In the genomic region with DNA sequence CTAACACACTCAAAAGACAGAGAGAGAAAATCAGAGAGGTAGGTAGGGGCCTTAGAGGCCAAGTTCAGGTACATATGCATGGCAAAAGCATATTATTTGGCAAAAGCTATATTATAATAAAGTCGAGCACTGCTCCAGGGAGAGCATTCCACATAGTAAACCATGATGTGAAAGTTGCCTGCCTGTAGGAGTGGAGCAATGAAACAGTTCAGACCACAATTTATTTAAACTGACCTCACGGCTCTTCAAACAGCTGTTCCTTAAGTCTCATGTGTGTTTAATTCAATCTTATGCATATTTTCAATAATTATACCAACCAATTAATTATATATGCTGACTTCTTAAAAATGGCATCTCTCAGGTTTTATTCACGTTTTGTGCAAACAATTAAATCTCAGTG, we compare ENCODE assay signal across 20 cellular contexts. TPM values are rescaled to one million over a fixed set of nuclear protein-coding genes. Genes with fewer than 3 reads are reported as not detected.
DNase-seq lines count a peak whose midpoint lies in the region; ATAC-seq, FAIRE-seq and TF ChIP-seq lines count a peak whose summit lies in the region.
"Had no signal": no experiment of that assay in that cellular context is flagged by ENCODE, and none has a peak within 500 bp of the region (broad histone marks: within the 10 kb centered on the region; RNA-seq: fewer than 3 reads in every experiment).

No MANE protein-coding gene starts in this region.

- intact Hi-C loops in HepG2 (cut with micrococcal nuclease; ENCODE audit: unreplicated experiment), result loop anchor here (10.0 kb wide), 1 partner anchor 178 kb away; the partner anchor contains the start of gene WDR19
- intact Hi-C loops in right lobe of liver (cut with DNase I), result no loop called here

- no peak for TF ChIP-seq RAD21 in HepG2 (CRISPR knock-in tag; IDR thresholded peaks at IDR 0.05)

- H3K9ac ChIP-seq in HepG2 (ENCODE audit: insufficient read depth, low read depth, low read length) (0 out of 2 replicates have a peak overlapping the region, but pooled peaks have one; percentile 10), SU-DHL-6 (ENCODE audit: low read length) (peak overlapping the region; percentile 33)

- H2AFZ ChIP-seq in HepG2 (ENCODE audit: low read length), result no peak overlapping the region
- H2AFZ ChIP-seq in SU-DHL-6 (ENCODE audit: low read depth, low read length, severe bottlenecking), result no peak overlapping the region
- H2AFZ ChIP-seq: GM23338 had no signal

- H3K9me2 ChIP-seq in SU-DHL-6 (replicated peaks; ENCODE audit: insufficient read depth, low read length), result no peaks in the 10 kb centered on the region

- WGBS in HepG2 (ENCODE audit: low lambda C conversion rate), result 65% methylated on average over 3 of the region's 3 CpGs
- WGBS in right lobe of liver (ENCODE audit: insufficient coverage, low coverage, low lambda C conversion rate, missing lambda C conversion rate), result 45% methylated on average over 3 of the region's 3 CpGs

- ATAC-seq in HepG2 (no peak), right lobe of liver (no peak), HG03457 (IDR thresholded peaks at IDR 0.05; ENCODE audit: unreplicated experiment) (no peak)
- ATAC-seq: GM23338, psoas muscle had no signal

- H3K27me3 ChIP-seq in HepG2 (ENCODE audit: control insufficient read depth in 1 of 2, insufficient read depth in 2 of 2, low read length in 2 of 2) (no peaks in the 10 kb centered on the region; a peak in 1 of 5 replicates), right lobe of liver (no peaks in the 10 kb centered on the region), SU-DHL-6 (ENCODE audit: low read length) (no peaks in the 10 kb centered on the region)
- H3K27me3 ChIP-seq: adrenal gland, BE2C, stomach had no signal

- H3K79me2 ChIP-seq in HepG2 (ENCODE audit: insufficient read depth, low read length) (peaks cover 80% of the 10 kb centered on the region), SU-DHL-6 (ENCODE audit: insufficient read depth, low read length) (peaks cover 75% of the 10 kb centered on the region)

- H4K20me1 ChIP-seq in HepG2 (ENCODE audit: insufficient read depth, low read length), result no peaks in the 10 kb centered on the region; the same call in 1 of the 2 replicates
- no peaks in the 10 kb centered on the region; the same call in 1 of the 2 replicates for H4K20me1 ChIP-seq in SU-DHL-6 (ENCODE audit: low read depth, low read length)

- TF ChIP-seq POLR2A in HepG2 (IDR thresholded peaks at IDR 0.05; ENCODE audit: insufficient read depth in 1 of 2, low read depth in 2 of 2, low read length in 2 of 2), result no peak
- no peak for TF ChIP-seq POLR2A in right lobe of liver (IDR thresholded peaks at IDR 0.05)

- H3K9me3 ChIP-seq in HepG2 (ENCODE audit: low read length), result no peaks in the 10 kb centered on the region
- H3K9me3 ChIP-seq in right lobe of liver, result no peaks in the 10 kb centered on the region
- H3K9me3 ChIP-seq in SU-DHL-6 (ENCODE audit: insufficient read depth, low read length), result no peaks in the 10 kb centered on the region
- H3K9me3 ChIP-seq: adrenal gland, BE2C, left ventricle myocardium inferior, psoas muscle, stomach had no signal

- FAIRE-seq in HepG2 (lab: Jason Lieb, UNC), result no peak
- FAIRE-seq in RCC 7860 (lab: Jason Lieb, UNC), result no peak

- in situ Hi-C loops in HepG2 (cut with HindIII; ENCODE audit: extremely low pct_ligation_motif_present, low pct_unique_long_range_greater_than_20kb), result loop anchor here (10.0 kb wide), 1 partner anchor 52 kb away; no protein-coding TSS in a partner anchor

- DNase-seq in HepG2 (ENCODE audit: low spot score) (no peak), right lobe of liver (no peak), fibroblast of gingiva (ENCODE audit: low read depth) (peak; percentile 37), NK-92 (lab: John Stamatoyannopoulos, UW; ENCODE audit: unreplicated experiment) (no peak), RCC 7860 (ENCODE audit: low spot score) (no peak), ureter (ENCODE audit: low spot score) (no peak)
- DNase-seq: adrenal gland; BE2C; central memory CD4-positive, alpha-beta T cell; DMS79; foreskin melanocyte; left ventricle myocardium inferior; NCI-H446 treated with DMSO at 0.1 percent for 48 hours; OCI-M1; psoas muscle; stomach had no signal

- H3K36me3 ChIP-seq in HepG2 (replicated peaks in 1 of 2; ENCODE audit: control insufficient read depth in 1 of 2, insufficient read depth in 2 of 2, low read length in 2 of 2) (no peaks in the 10 kb centered on the region; a peak in 2 of 5 replicates), right lobe of liver (no peaks in the 10 kb centered on the region), SU-DHL-6 (ENCODE audit: low read length) (no peaks in the 10 kb centered on the region)
- H3K36me3 ChIP-seq: adrenal gland, BE2C, stomach had no signal

- H3K27ac ChIP-seq in HepG2 (ENCODE audit: extremely low read length, insufficient read depth, low read length), result peak overlapping the region; percentile 22
- no peak overlapping the region for H3K27ac ChIP-seq in right lobe of liver
- peak overlapping the region; percentile 85 for H3K27ac ChIP-seq in SU-DHL-6 (ENCODE audit: low read depth, low read length)
- H3K27ac ChIP-seq: adrenal gland, left ventricle myocardium inferior, psoas muscle had no signal

- BruUV-seq in HepG2 (replicated peaks; lab: Mats Ljungman, UMichigan), result no TSS peak

- POLR2A ChIA-PET in HepG2 (lab: Yijun Ruan, JAX), result interaction anchor here (0.9 kb wide), 1 partner anchor 318 kb away, joined by 3 read pairs; no protein-coding TSS in a partner anchor

- TF ChIP-seq EP300 in HepG2 (IDR thresholded peaks at IDR 0.05; ENCODE audit: low read depth in 2 of 2, low read length in 2 of 2), result no peak
- TF ChIP-seq EP300 in HepG2 (CRISPR knock-in tag; IDR thresholded peaks at IDR 0.05; ENCODE audit: borderline replicate concordance), result no peak

- no peak for TF ChIP-seq CTCF in HepG2 (CRISPR knock-in tag; IDR thresholded peaks at IDR 0.05)
- TF ChIP-seq CTCF in right lobe of liver (IDR thresholded peaks at IDR 0.05), result no peak
- TF ChIP-seq CTCF in SU-DHL-6 (IDR thresholded peaks at IDR 0.05; ENCODE audit: insufficient read depth, low read length, poor library complexity, severe bottlenecking), result no peak

- H3K4me2 ChIP-seq in HepG2 (ENCODE audit: low read depth, low read length), result peak overlapping the region; percentile 29
- peak overlapping the region; percentile 93 for H3K4me2 ChIP-seq in SU-DHL-6 (ENCODE audit: low read depth, low read length, poor library complexity, severe bottlenecking)
- H3K4me2 ChIP-seq: GM23338 had no signal

- CTCF ChIA-PET in HepG2 (lab: Yijun Ruan, JAX; ENCODE audit: low intra/inter-chr PET ratio, low total read pairs), result no interaction called here

- H3F3A ChIP-seq in SU-DHL-6 (ENCODE audit: insufficient read depth), result peaks cover 71% of the 10 kb centered on the region

- peaks cover 55% of the 10 kb centered on the region for H3K4me1 ChIP-seq in HepG2 (ENCODE audit: insufficient read depth, low read length)
- peaks cover 0 to 16% (median 3%) of the 10 kb centered on the region in 4 donors for H3K4me1 ChIP-seq in right lobe of liver
- H3K4me1 ChIP-seq: BE2C had no signal

- H3K4me3 ChIP-seq in HepG2 (replicated peaks in 1 of 3; ENCODE audit: insufficient read depth in 1 of 3, low read depth in 2 of 3, low read length in 3 of 3), result 0 out of 6 replicates have a peak overlapping the region, but pooled peaks of 1 of the 3 experiments have one; percentile 4
- H3K4me3 ChIP-seq in right lobe of liver, result no peak overlapping the region
- peak overlapping the region; percentile 19 for H3K4me3 ChIP-seq in SU-DHL-6 (ENCODE audit: insufficient read depth, low read length, poor library complexity, severe bottlenecking)
- H3K4me3 ChIP-seq: adrenal gland, GM23338, left ventricle myocardium inferior, psoas muscle, stomach had no signal

RNA-seq across cellular contexts. Expression of gene RFC1, which starts 3.3 kb away (rescaled TPM):
- total RNA-seq in HepG2 (2016; rRNA removed; fragmentation: Illumina TruSeq; extraction: Trizol) (78.8 and 118 TPM in 2 replicates), right lobe of liver (10 to 100 TPM; 17.5 to 29.7 (median 24.6) TPM), ureter (59.4 TPM)
- total RNA-seq in HepG2 (2016; cell fraction: cytosol; rRNA removed; fragmentation: Illumina TruSeq; extraction: Trizol; ENCODE audit: low read depth), result 21.8 and 22.9 TPM in 2 replicates
- 76.0 and 117 TPM in 2 replicates for total RNA-seq in HepG2 (2016; cell fraction: insoluble cytoplasmic fraction; rRNA removed; fragmentation: Illumina TruSeq; extraction: Trizol)
- 29.8 and 32.6 TPM in 2 replicates for total RNA-seq in HepG2 (2016; cell fraction: membrane; rRNA removed; fragmentation: Illumina TruSeq; extraction: Trizol)
- total RNA-seq in HepG2 (2016; cell fraction: nucleus; rRNA removed; fragmentation: Illumina TruSeq; extraction: Trizol), result 76.8 and 78.9 TPM in 2 replicates
- polyA plus RNA-seq in HepG2 (2011; rRNA removed), result 8.5 and 15.9 TPM in 2 replicates
- polyA plus RNA-seq in HepG2 (2011; cell fraction: cytosol; rRNA removed), result 14.7 and 19.0 TPM in 2 replicates
- polyA plus RNA-seq in HepG2 (2011; cell fraction: nucleus; rRNA removed), result 15.3 and 15.9 TPM in 2 replicates
- 36.0 and 49.9 TPM in 2 replicates for polyA plus RNA-seq in HepG2 (2012)
- polyA plus RNA-seq in HepG2 (2016; cell fraction: cytosol; fragmentation: Illumina TruSeq; extraction: Trizol; ENCODE audit: low read depth), result 2.5 and 2.6 TPM in 2 replicates
- 97.4 and 97.7 TPM in 2 replicates for polyA plus RNA-seq in HepG2 (2016; cell fraction: insoluble cytoplasmic fraction; fragmentation: Illumina TruSeq; extraction: Trizol; ENCODE audit: low read depth)
- 7.6 and 11.5 TPM in 2 replicates for polyA plus RNA-seq in HepG2 (2016; cell fraction: membrane; fragmentation: Illumina TruSeq; extraction: Trizol; ENCODE audit: low read depth)
- polyA plus RNA-seq in HepG2 (2016; cell fraction: nucleus; fragmentation: Illumina TruSeq; extraction: Trizol; ENCODE audit: insufficient read depth, low read depth), result 67.8 and 70.4 TPM in 2 replicates
- polyA minus RNA-seq in HepG2 (2011; rRNA and poly(A)+ RNA removed; ENCODE audit: low replicate concordance), result 29.7 and 32.1 TPM in 2 replicates
- polyA minus RNA-seq in HepG2 (2011; cell fraction: cytosol; rRNA and poly(A)+ RNA removed), result 50.7 and 53.5 TPM in 2 replicates
- polyA minus RNA-seq in HepG2 (2011; cell fraction: nucleus; rRNA and poly(A)+ RNA removed), result 59.6 and 61.7 TPM in 2 replicates

RNA-seq across cellular contexts. Expression of gene KLB, which starts 43.9 kb away (rescaled TPM):
- total RNA-seq in HepG2 (2016; rRNA removed; fragmentation: Illumina TruSeq; extraction: Trizol) (41.9 and 82.0 TPM in 2 replicates), right lobe of liver (10 to 100 TPM; 12.3 to 54.5 (median 17.5) TPM), ureter (0.08 TPM)
- total RNA-seq in HepG2 (2016; cell fraction: cytosol; rRNA removed; fragmentation: Illumina TruSeq; extraction: Trizol; ENCODE audit: low read depth), result 4.8 and 6.1 TPM in 2 replicates
- total RNA-seq in HepG2 (2016; cell fraction: insoluble cytoplasmic fraction; rRNA removed; fragmentation: Illumina TruSeq; extraction: Trizol), result 38.0 and 82.0 TPM in 2 replicates
- total RNA-seq in HepG2 (2016; cell fraction: membrane; rRNA removed; fragmentation: Illumina TruSeq; extraction: Trizol), result 12.2 and 15.5 TPM in 2 replicates
- total RNA-seq in HepG2 (2016; cell fraction: nucleus; rRNA removed; fragmentation: Illumina TruSeq; extraction: Trizol), result 91.7 and 106 TPM in 2 replicates
- 22.6 and 25.3 TPM in 2 replicates for polyA plus RNA-seq in HepG2 (2011; rRNA removed)
- 14.6 and 18.2 TPM in 2 replicates for polyA plus RNA-seq in HepG2 (2011; cell fraction: cytosol; rRNA removed)
- 12.6 and 12.7 TPM in 2 replicates for polyA plus RNA-seq in HepG2 (2011; cell fraction: nucleus; rRNA removed)
- 28.3 and 43.2 TPM in 2 replicates for polyA plus RNA-seq in HepG2 (2012)
- polyA plus RNA-seq in HepG2 (2016; cell fraction: cytosol; fragmentation: Illumina TruSeq; extraction: Trizol; ENCODE audit: low read depth), result 2.7 and 3.0 TPM in 2 replicates
- 26.6 and 27.9 TPM in 2 replicates for polyA plus RNA-seq in HepG2 (2016; cell fraction: insoluble cytoplasmic fraction; fragmentation: Illumina TruSeq; extraction: Trizol; ENCODE audit: low read depth)
- polyA plus RNA-seq in HepG2 (2016; cell fraction: membrane; fragmentation: Illumina TruSeq; extraction: Trizol; ENCODE audit: low read depth), result 5.6 and 7.1 TPM in 2 replicates
- 95.1 and 96.3 TPM in 2 replicates for polyA plus RNA-seq in HepG2 (2016; cell fraction: nucleus; fragmentation: Illumina TruSeq; extraction: Trizol; ENCODE audit: insufficient read depth, low read depth)
- 0.02 and 40.4 TPM in 2 replicates for polyA minus RNA-seq in HepG2 (2011; rRNA and poly(A)+ RNA removed; ENCODE audit: low replicate concordance)
- polyA minus RNA-seq in HepG2 (2011; cell fraction: cytosol; rRNA and poly(A)+ RNA removed), result 25.4 and 30.9 TPM in 2 replicates
- 19.8 and 25.6 TPM in 2 replicates for polyA minus RNA-seq in HepG2 (2011; cell fraction: nucleus; rRNA and poly(A)+ RNA removed)
- total RNA-seq: left ventricle myocardium inferior, SK-MEL-5 had no signal

Comparison
In these comparisons a context has a peak if more than half of its experiments do, and no peak if none do; other contexts are left out.
1. H3K27ac ChIP-seq: peak in HepG2 (single experiment) and SU-DHL-6 (single experiment); none in right lobe of liver (0 of 3).